18 cellular contexts compared by ENCODE assay signal in the genomic region with DNA sequence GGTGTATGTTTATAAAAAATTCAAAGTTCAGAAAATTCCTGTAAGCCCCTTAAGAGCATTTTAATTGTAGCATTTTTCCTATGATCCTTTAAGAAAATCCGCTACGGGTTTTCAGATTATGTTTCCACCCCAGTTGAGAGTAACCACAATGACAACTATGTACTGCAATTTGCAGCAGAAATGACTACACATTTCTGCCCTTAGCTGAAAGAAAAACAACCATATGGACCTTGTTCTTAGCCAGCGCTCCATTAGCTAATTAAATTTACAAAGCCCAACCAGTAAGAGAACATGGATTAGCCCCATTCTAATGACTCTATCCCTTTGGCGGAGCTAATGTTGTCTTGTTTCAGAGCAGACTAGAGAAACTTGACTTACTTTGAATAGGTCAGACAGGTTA.
A peak's percentile ranks its signal among the peaks of the same experiment; 100 is the strongest.
DNase-seq lines count a peak whose midpoint lies in the region; ATAC-seq and TF ChIP-seq lines count a peak whose summit lies in the region.
"Had no signal": no experiment of that assay in that cellular context is flagged by ENCODE, and none has a peak within 500 bp of the region (broad histone marks: within the 10 kb centered on the region; RNA-seq: fewer than 3 reads in every experiment).

No MANE protein-coding gene starts in this region.

- H3K9me3 Mint-ChIP-seq in osteocyte (ENCODE audit: unreplicated experiment): no peaks in the 10 kb centered on the region

- TF ChIP-seq CTCF in osteocyte (IDR thresholded peaks at IDR 0.05): no peak
- TF ChIP-seq CTCF in coronary artery (IDR thresholded peaks at IDR 0.05): no peak

- H3K27ac Mint-ChIP-seq in osteocyte (ENCODE audit: unreplicated experiment): peak overlapping the region; percentile 24
- H3K27ac Mint-ChIP-seq: activated T-helper 1 cell treated with anti-CD3 and anti-CD28 coated beads, Interleukin-12 subunit alpha, Interleukin-12 subunit beta, Interleukin-2, Interleukin-4 antibody, amounts not matched to agents 30 ng/mL and 10 ng/mL and 1 ng/mL, durations not matched to agents 14 hours and 24 hours and 36 hours; B cell had no signal

- no peak overlapping the region for H3K4me3 Mint-ChIP-seq in osteocyte (ENCODE audit: unreplicated experiment)
- H3K4me3 Mint-ChIP-seq: activated T-helper 1 cell treated with anti-CD3 and anti-CD28 coated beads, Interleukin-12 subunit alpha, Interleukin-12 subunit beta, Interleukin-2, Interleukin-4 antibody, amounts not matched to agents 30 ng/mL and 10 ng/mL and 1 ng/mL, durations not matched to agents 14 hours and 24 hours and 36 hours; B cell; neural crest cell had no signal

- no peak overlapping the region for H3K4me3 ChIP-seq in coronary artery
- H3K4me3 ChIP-seq: MG63, suprapubic skin had no signal

- no peaks in the 10 kb centered on the region for H3K27me3 Mint-ChIP-seq in osteocyte (ENCODE audit: unreplicated experiment)
- H3K27me3 Mint-ChIP-seq: B cell had no signal

- peaks cover 28% of the 10 kb centered on the region for H3K4me1 Mint-ChIP-seq in osteocyte (ENCODE audit: unreplicated experiment)
- H3K4me1 Mint-ChIP-seq: B cell had no signal

- DNase-seq in EL: peak; percentile 55
- peak; percentile 91 for DNase-seq in NCI-H446 treated with DMSO at 0.1 percent for 48 hours (lab: John Stamatoyannopoulos, UW)
- DNase-seq in cerebellar cortex (ENCODE audit: low spot score): peak; percentile 42
- DNase-seq in osteocyte (ENCODE audit: extremely low spot score, unreplicated experiment): no peak
- no peak for DNase-seq in midbrain (lab: John Stamatoyannopoulos, UW)
- no peak for DNase-seq in activated CD4-positive, alpha-beta T cell treated with anti-CD3 and anti-CD28 coated beads, Interleukin-2, amount 50 U/mL, for 4 hours
- DNase-seq in coronary artery (ENCODE audit: low spot score): no peak
- DNase-seq: MG63; NCI-H2081; right cardiac atrium; stimulated activated CD4-positive, alpha-beta T cell treated with anti-CD3 and anti-CD28 coated beads, Interleukin-1b, Interleukin-23, amount 100 ng/mL, for 48 hours; T-helper 1 cell had no signal

- no peak overlapping the region for H3K27ac ChIP-seq in coronary artery
- H3K27ac ChIP-seq: suprapubic skin had no signal

- ATAC-seq in GM18861 (IDR thresholded peaks at IDR 0.05; ENCODE audit: unreplicated experiment): no peak
- ATAC-seq: HCT116, right cardiac atrium had no signal

- no peaks in the 10 kb centered on the region for H3K36me3 Mint-ChIP-seq in osteocyte (ENCODE audit: unreplicated experiment)

Comparison
In these comparisons a context has a peak if more than half of its experiments do, and no peak if none do; other contexts are left out.
1. DNase-seq: peak in EL (single experiment), NCI-H446 treated with DMSO at 0.1 percent for 48 hours (single experiment) and cerebellar cortex (single experiment); none in osteocyte (single experiment), midbrain (single experiment), activated CD4-positive, alpha-beta T cell treated with anti-CD3 and anti-CD28 coated beads, Interleukin-2, amount 50 U/mL, for 4 hours (0 of 2) and coronary artery (single experiment).